ENCODE assay signal across 1 cellular context in the genomic region with DNA sequence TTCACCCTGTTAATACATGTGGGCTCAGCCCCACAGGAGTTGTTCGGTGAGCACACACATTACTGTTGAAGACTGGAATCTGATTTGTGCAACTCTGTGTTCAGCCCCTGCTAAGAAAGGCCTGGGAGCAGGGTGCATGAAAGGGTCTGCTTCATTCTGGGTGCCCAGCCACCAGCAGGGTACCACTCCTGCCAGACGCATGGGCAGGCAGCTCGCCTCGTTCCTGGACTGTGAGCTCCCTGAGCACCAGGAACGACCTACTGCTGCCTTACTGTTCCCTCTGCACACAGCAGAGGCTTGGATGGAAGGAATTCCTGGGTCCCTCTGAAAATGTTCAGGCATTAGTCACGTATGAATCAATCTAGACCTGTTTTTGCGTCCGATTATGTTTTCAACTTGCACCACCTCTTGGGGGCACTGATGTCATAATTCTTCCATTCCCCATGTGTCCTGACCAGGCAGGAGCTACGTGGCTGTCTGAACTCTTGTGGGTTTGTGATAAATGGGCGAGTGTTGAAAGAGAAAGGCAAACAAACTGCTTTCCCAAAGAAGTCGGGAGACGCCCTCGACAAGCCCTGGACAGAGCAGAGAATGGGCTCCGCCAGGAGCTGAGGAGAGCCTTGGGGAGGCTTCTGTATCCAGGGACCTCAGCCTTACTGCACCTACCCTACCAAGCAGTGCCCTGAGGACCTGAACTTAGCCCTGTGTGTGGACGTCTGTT.
A peak's percentile ranks its signal among the peaks of the same experiment; 100 is the strongest.
TF ChIP-seq lines count a peak whose summit lies in the region.

No MANE protein-coding gene starts in this region.

TF ChIP-seq in K562, 482 proteins besides CTCF, POLR2A, EP300 and RAD21 (continued from another document and continues in another):
- TF ChIP-seq, protein P1, sequence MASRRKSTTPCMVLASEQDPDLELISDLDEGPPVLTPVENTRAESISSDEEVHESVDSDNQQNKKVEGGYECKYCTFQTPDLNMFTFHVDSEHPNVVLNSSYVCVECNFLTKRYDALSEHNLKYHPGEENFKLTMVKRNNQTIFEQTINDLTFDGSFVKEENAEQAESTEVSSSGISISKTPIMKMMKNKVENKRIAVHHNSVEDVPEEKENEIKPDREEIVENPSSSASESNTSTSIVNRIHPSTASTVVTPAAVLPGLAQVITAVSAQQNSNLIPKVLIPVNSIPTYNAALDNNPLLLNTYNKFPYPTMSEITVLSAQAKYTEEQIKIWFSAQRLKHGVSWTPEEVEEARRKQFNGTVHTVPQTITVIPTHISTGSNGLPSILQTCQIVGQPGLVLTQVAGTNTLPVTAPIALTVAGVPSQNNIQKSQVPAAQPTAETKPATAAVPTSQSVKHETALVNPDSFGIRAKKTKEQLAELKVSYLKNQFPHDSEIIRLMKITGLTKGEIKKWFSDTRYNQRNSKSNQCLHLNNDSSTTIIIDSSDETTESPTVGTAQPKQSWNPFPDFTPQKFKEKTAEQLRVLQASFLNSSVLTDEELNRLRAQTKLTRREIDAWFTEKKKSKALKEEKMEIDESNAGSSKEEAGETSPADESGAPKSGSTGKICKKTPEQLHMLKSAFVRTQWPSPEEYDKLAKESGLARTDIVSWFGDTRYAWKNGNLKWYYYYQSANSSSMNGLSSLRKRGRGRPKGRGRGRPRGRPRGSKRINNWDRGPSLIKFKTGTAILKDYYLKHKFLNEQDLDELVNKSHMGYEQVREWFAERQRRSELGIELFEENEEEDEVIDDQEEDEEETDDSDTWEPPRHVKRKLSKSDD (conservative IDR thresholded peaks at IDR 0.05; ENCODE audit: low read length), result no peak
- no peak; the same call in 1 of the 2 replicates for TF ChIP-seq KAT7 (CRISPR knock-in tag; IDR thresholded peaks at IDR 0.05; ENCODE audit: borderline replicate concordance)
- TF ChIP-seq RBM34 (IDR thresholded peaks at IDR 0.05; ENCODE audit: borderline replicate concordance, insufficient read depth, low read length), result no peak
- TF ChIP-seq, protein P2, sequence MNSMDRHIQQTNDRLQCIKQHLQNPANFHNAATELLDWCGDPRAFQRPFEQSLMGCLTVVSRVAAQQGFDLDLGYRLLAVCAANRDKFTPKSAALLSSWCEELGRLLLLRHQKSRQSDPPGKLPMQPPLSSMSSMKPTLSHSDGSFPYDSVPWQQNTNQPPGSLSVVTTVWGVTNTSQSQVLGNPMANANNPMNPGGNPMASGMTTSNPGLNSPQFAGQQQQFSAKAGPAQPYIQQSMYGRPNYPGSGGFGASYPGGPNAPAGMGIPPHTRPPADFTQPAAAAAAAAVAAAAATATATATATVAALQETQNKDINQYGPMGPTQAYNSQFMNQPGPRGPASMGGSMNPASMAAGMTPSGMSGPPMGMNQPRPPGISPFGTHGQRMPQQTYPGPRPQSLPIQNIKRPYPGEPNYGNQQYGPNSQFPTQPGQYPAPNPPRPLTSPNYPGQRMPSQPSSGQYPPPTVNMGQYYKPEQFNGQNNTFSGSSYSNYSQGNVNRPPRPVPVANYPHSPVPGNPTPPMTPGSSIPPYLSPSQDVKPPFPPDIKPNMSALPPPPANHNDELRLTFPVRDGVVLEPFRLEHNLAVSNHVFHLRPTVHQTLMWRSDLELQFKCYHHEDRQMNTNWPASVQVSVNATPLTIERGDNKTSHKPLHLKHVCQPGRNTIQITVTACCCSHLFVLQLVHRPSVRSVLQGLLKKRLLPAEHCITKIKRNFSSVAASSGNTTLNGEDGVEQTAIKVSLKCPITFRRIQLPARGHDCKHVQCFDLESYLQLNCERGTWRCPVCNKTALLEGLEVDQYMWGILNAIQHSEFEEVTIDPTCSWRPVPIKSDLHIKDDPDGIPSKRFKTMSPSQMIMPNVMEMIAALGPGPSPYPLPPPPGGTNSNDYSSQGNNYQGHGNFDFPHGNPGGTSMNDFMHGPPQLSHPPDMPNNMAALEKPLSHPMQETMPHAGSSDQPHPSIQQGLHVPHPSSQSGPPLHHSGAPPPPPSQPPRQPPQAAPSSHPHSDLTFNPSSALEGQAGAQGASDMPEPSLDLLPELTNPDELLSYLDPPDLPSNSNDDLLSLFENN (IDR thresholded peaks at IDR 0.05; ENCODE audit: low read depth in 2 of 2, low read length in 2 of 2), result 0 out of 4 replicates have a peak, but pooled peaks of 1 of the 2 experiments have one; percentile 45
- no peak for TF ChIP-seq LARP7 (IDR thresholded peaks at IDR 0.05)
- TF ChIP-seq RBM17 (IDR thresholded peaks at IDR 0.05; ENCODE audit: borderline replicate concordance, low read depth, low read length), result no peak
- peak; percentile 40; the same call in 1 of the 2 replicates for TF ChIP-seq ELF1 (tag; IDR thresholded peaks at IDR 0.05)
- TF ChIP-seq GTF2A2 (tag; IDR thresholded peaks at IDR 0.05), result no peak
- peak; percentile 16 to 33; a peak in 1 of 4 replicates for TF ChIP-seq NRF1 (conservative IDR thresholded peaks at IDR 0.05 in 1 of 2, IDR thresholded peaks at IDR 0.05 in 1 of 2)
- no peak for TF ChIP-seq FOXM1 (IDR thresholded peaks at IDR 0.05; ENCODE audit: low read depth)
- TF ChIP-seq FOXM1 (CRISPR knock-in tag; IDR thresholded peaks at IDR 0.05; ENCODE audit: low read depth), result no peak
- peak; percentile 81 for TF ChIP-seq PBX2 (CRISPR knock-in tag; IDR thresholded peaks at IDR 0.05; ENCODE audit: low read depth)
- peak; percentile 99 for TF ChIP-seq PBX2 (tag; conservative IDR thresholded peaks at IDR 0.05; ENCODE audit: low read depth)
- TF ChIP-seq ZNF551 (CRISPR knock-in tag; IDR thresholded peaks at IDR 0.05), result no peak
- no peak for TF ChIP-seq REST (CRISPR knock-in tag; IDR thresholded peaks at IDR 0.05; ENCODE audit: low read depth)
- TF ChIP-seq ATF7 (IDR thresholded peaks at IDR 0.05), result peak; percentile 94
- no peak for TF ChIP-seq FOXJ3 (CRISPR knock-in tag; IDR thresholded peaks at IDR 0.05)
- no peak for TF ChIP-seq ZNF165 (CRISPR knock-in tag; IDR thresholded peaks at IDR 0.05; ENCODE audit: borderline replicate concordance)
- TF ChIP-seq ZNF512 (tag; IDR thresholded peaks at IDR 0.05), result no peak
- TF ChIP-seq SAFB (IDR thresholded peaks at IDR 0.05; ENCODE audit: borderline replicate concordance, low read depth, low read length), result no peak
- TF ChIP-seq XRCC5 (IDR thresholded peaks at IDR 0.05; ENCODE audit: low read depth, low read length), result no peak
- no peak for TF ChIP-seq ZNF707 (CRISPR knock-in tag; conservative IDR thresholded peaks at IDR 0.05)
- TF ChIP-seq ZFP1 (CRISPR knock-in tag; IDR thresholded peaks at IDR 0.05), result no peak
- TF ChIP-seq ASH1L (IDR thresholded peaks at IDR 0.05; ENCODE audit: borderline replicate concordance, low read depth, partially characterized antibody), result no peak
- peak; percentile 88; the same call in 1 of the 2 replicates for TF ChIP-seq FOXK1 (CRISPR knock-in tag; IDR thresholded peaks at IDR 0.05; ENCODE audit: borderline replicate concordance)
- TF ChIP-seq SMARCB1 (IDR thresholded peaks at IDR 0.05; ENCODE audit: insufficient read length, low read depth), result no peak
- 0 out of 4 replicates have a peak, but pooled peaks of 1 of the 2 experiments have one; percentile 80 for TF ChIP-seq ARNT (IDR thresholded peaks at IDR 0.05)
- no peak; the same call in 1 of the 2 replicates for TF ChIP-seq ARID2 (IDR thresholded peaks at IDR 0.05)
- no peak for TF ChIP-seq HDAC3 (IDR thresholded peaks at IDR 0.05; ENCODE audit: borderline replicate concordance, partially characterized antibody)
- TF ChIP-seq SMARCC2 (IDR thresholded peaks at IDR 0.05; ENCODE audit: low read depth), result no peak; the same call in 1 of the 2 replicates
- TF ChIP-seq, protein P3, sequence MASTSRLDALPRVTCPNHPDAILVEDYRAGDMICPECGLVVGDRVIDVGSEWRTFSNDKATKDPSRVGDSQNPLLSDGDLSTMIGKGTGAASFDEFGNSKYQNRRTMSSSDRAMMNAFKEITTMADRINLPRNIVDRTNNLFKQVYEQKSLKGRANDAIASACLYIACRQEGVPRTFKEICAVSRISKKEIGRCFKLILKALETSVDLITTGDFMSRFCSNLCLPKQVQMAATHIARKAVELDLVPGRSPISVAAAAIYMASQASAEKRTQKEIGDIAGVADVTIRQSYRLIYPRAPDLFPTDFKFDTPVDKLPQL (IDR thresholded peaks at IDR 0.05; ENCODE audit: extremely low read depth, insufficient read length), result no peak
- TF ChIP-seq C11orf30 (IDR thresholded peaks at IDR 0.05; ENCODE audit: low read depth), result no peak
- no peak for TF ChIP-seq NR1H2 (CRISPR knock-in tag; IDR thresholded peaks at IDR 0.05)
- TF ChIP-seq, protein P4, sequence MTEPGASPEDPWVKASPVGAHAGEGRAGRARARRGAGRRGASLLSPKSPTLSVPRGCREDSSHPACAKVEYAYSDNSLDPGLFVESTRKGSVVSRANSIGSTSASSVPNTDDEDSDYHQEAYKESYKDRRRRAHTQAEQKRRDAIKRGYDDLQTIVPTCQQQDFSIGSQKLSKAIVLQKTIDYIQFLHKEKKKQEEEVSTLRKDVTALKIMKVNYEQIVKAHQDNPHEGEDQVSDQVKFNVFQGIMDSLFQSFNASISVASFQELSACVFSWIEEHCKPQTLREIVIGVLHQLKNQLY (CRISPR knock-in tag; conservative IDR thresholded peaks at IDR 0.05), result 0 out of 4 replicates have a peak, but pooled peaks of 1 of the 2 experiments have one; percentile 32
- TF ChIP-seq BCOR (IDR thresholded peaks at IDR 0.05), result 0 out of 2 replicates have a peak, but pooled peaks have one; percentile 36
- peak; percentile 8 for TF ChIP-seq TBP (optimal IDR thresholded peaks at IDR 0.05; ENCODE audit: low read depth, low read length)
- TF ChIP-seq POLR2AphosphoS5 (IDR thresholded peaks at IDR 0.05; ENCODE audit: control insufficient read depth, insufficient read depth, low read depth, low read length), result 0 out of 2 replicates have a peak, but pooled peaks have one; percentile 46
- TF ChIP-seq RBFOX2 (IDR thresholded peaks at IDR 0.05; ENCODE audit: low read depth, low read length), result 0 out of 2 replicates have a peak, but pooled peaks have one; percentile 16
- TF ChIP-seq SMAD2 (IDR thresholded peaks at IDR 0.05; ENCODE audit: low read depth, low read length), result no peak
- no peak; the same call in 1 of the 2 replicates for TF ChIP-seq JUN (IDR thresholded peaks at IDR 0.05; ENCODE audit: borderline replicate concordance, low read depth, low read length)
- TF ChIP-seq JUN (CRISPR knock-in tag; IDR thresholded peaks at IDR 0.05; ENCODE audit: borderline replicate concordance), result peak; percentile 75; the same call in 1 of the 2 replicates
- TF ChIP-seq, protein P5, sequence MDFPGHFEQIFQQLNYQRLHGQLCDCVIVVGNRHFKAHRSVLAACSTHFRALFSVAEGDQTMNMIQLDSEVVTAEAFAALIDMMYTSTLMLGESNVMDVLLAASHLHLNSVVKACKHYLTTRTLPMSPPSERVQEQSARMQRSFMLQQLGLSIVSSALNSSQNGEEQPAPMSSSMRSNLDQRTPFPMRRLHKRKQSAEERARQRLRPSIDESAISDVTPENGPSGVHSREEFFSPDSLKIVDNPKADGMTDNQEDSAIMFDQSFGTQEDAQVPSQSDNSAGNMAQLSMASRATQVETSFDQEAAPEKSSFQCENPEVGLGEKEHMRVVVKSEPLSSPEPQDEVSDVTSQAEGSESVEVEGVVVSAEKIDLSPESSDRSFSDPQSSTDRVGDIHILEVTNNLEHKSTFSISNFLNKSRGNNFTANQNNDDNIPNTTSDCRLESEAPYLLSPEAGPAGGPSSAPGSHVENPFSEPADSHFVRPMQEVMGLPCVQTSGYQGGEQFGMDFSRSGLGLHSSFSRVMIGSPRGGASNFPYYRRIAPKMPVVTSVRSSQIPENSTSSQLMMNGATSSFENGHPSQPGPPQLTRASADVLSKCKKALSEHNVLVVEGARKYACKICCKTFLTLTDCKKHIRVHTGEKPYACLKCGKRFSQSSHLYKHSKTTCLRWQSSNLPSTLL (IDR thresholded peaks at IDR 0.05), result no peak
